29 cellular contexts compared by ENCODE assay signal in genomic region chr6:147972436-147972835, GRCh38.
"Had no signal": no experiment of that assay in that cellular context is flagged by ENCODE, and none has a peak within 500 bp of the region (broad histone marks: within the 10 kb centered on the region; RNA-seq: fewer than 3 reads in every experiment).

No MANE protein-coding gene starts in this region.

- DNase-seq: activated CD4-positive, alpha-beta T cell treated with anti-CD3 and anti-CD28 coated beads, Interleukin-2, amount 10 ng/mL, durations not matched to agents 24 days and 14 days; activated CD4-positive, alpha-beta T cell treated with anti-CD3 and anti-CD28 coated beads, Interleukin-2, amount 50 U/mL, for 4 hours; activated CD8-positive, alpha-beta T cell treated with anti-CD3 and anti-CD28 coated beads for 36 hours; activated effector memory CD4-positive, alpha-beta T cell treated with anti-CD3 and anti-CD28 coated beads, Interleukin-2, amount 50 U/mL, for 16 hours; activated naive CD4-positive, alpha-beta T cell; activated naive CD4-positive, alpha-beta T cell treated with anti-CD3 and anti-CD28 coated beads, Interleukin-2, amount 50 U/mL, for 16 hours; activated naive CD8-positive, alpha-beta T cell treated with anti-CD3 and anti-CD28 coated beads for 36 hours; activated T-cell treated with anti-CD3 and anti-CD28 coated beads, Interleukin-2, amount 50 U/mL, for 1 hour; activated T-cell treated with anti-CD3 and anti-CD28 coated beads, Interleukin-2, amount 50 U/mL, for 72 hours; amniotic stem cell; aorta; brain microvascular endothelial cell; NCI-H1092 treated with DMSO at 0.1 percent for 48 hours; NCI-H1417; NCI-H146; NCI-H187; NCI-H2029 treated with DMSO at 0.1 percent for 48 hours; NCI-H2107; NCI-H226; NCI-H524 treated with DMSO at 0.1 percent for 48 hours; SHP77 treated with DMSO at 0.1 percent for 48 hours; SK-N-SH had no signal

- H3K4me3 ChIP-seq: cardiac muscle cell, SJSA1 had no signal

- H3K9me3 Mint-ChIP-seq: activated CD4-positive, alpha-beta T cell treated with anti-CD3 and anti-CD28 coated beads, Interleukin-2, amount 10 ng/mL, durations not matched to agents 24 days and 14 days; activated CD8-positive, alpha-beta T cell treated with anti-CD3 and anti-CD28 coated beads for 36 hours; activated naive CD8-positive, alpha-beta T cell treated with anti-CD3 and anti-CD28 coated beads for 36 hours; activated T-cell treated with anti-CD3 and anti-CD28 coated beads, Interleukin-2, amount 50 U/mL, for 72 hours; activated T-helper 17 cell treated with anti-CD3 and anti-CD28 coated beads, Interleukin-2, amount 50 U/mL, for 72 hours; T-helper 1 cell treated with Interleukin-12 subunit alpha and Interleukin-12 subunit beta and Interleukin-4 antibody, amounts not matched to agents 30 μg/mL and 1 μg/mL, for 36 hours; T-helper 2 cell treated with Interferon-gamma antibody and Interleukin-4, amounts not matched to agents 5 μg/mL and 100 μg/mL, for 36 hours had no signal

- H3K27ac ChIP-seq: brain microvascular endothelial cell, cardiac muscle cell, KMS-11, SJSA1 had no signal

- H3K27ac Mint-ChIP-seq: activated CD4-positive, alpha-beta T cell treated with anti-CD3 and anti-CD28 coated beads, Interleukin-2, amount 10 ng/mL, durations not matched to agents 24 days and 14 days; activated CD8-positive, alpha-beta T cell treated with anti-CD3 and anti-CD28 coated beads for 36 hours; activated naive CD8-positive, alpha-beta T cell treated with anti-CD3 and anti-CD28 coated beads for 36 hours; activated T-cell treated with anti-CD3 and anti-CD28 coated beads, Interleukin-2, amount 50 U/mL, for 72 hours; activated T-helper 17 cell treated with anti-CD3 and anti-CD28 coated beads, Interleukin-2, amount 50 U/mL, for 72 hours; T-helper 1 cell treated with Interleukin-12 subunit alpha and Interleukin-12 subunit beta and Interleukin-4 antibody, amounts not matched to agents 30 μg/mL and 1 μg/mL, for 36 hours; T-helper 2 cell treated with Interferon-gamma antibody and Interleukin-4, amounts not matched to agents 5 μg/mL and 100 μg/mL, for 36 hours had no signal

- H3K9me3 ChIP-seq: SJSA1, SK-N-SH had no signal

- H3K4me3 Mint-ChIP-seq: activated CD4-positive, alpha-beta T cell treated with anti-CD3 and anti-CD28 coated beads, Interleukin-2, amount 10 ng/mL, durations not matched to agents 24 days and 14 days; activated CD8-positive, alpha-beta T cell treated with anti-CD3 and anti-CD28 coated beads for 36 hours; activated naive CD8-positive, alpha-beta T cell treated with anti-CD3 and anti-CD28 coated beads for 36 hours; activated T-cell treated with anti-CD3 and anti-CD28 coated beads, Interleukin-2, amount 50 U/mL, for 72 hours; activated T-helper 17 cell treated with anti-CD3 and anti-CD28 coated beads, Interleukin-2, amount 50 U/mL, for 72 hours; T-helper 1 cell treated with Interleukin-12 subunit alpha and Interleukin-12 subunit beta and Interleukin-4 antibody, amounts not matched to agents 30 μg/mL and 1 μg/mL, for 36 hours; T-helper 2 cell treated with Interferon-gamma antibody and Interleukin-4, amounts not matched to agents 5 μg/mL and 100 μg/mL, for 36 hours had no signal

- H3K36me3 ChIP-seq: brain microvascular endothelial cell, cardiac muscle cell, SJSA1 had no signal

- ATAC-seq: activated CD8-positive, alpha-beta T cell treated with anti-CD3 and anti-CD28 coated beads for 36 hours; activated T-cell treated with anti-CD3 and anti-CD28 coated beads, Interleukin-2, amount 50 U/mL, for 72 hours; activated T-helper 17 cell treated with anti-CD3 and anti-CD28 coated beads, Interleukin-2, amount 50 U/mL, for 72 hours; Panc1 had no signal

- H3K27me3 Mint-ChIP-seq: activated CD4-positive, alpha-beta T cell treated with anti-CD3 and anti-CD28 coated beads, Interleukin-2, amount 10 ng/mL, durations not matched to agents 24 days and 14 days; activated CD8-positive, alpha-beta T cell treated with anti-CD3 and anti-CD28 coated beads for 36 hours; activated naive CD8-positive, alpha-beta T cell treated with anti-CD3 and anti-CD28 coated beads for 36 hours; activated T-helper 17 cell treated with anti-CD3 and anti-CD28 coated beads, Interleukin-2, amount 50 U/mL, for 72 hours had no signal

- H3K27me3 ChIP-seq: brain microvascular endothelial cell, cardiac muscle cell, SJSA1 had no signal

- H3K36me3 Mint-ChIP-seq: activated naive CD8-positive, alpha-beta T cell treated with anti-CD3 and anti-CD28 coated beads for 36 hours had no signal

- H3K4me1 Mint-ChIP-seq: activated CD4-positive, alpha-beta T cell treated with anti-CD3 and anti-CD28 coated beads, Interleukin-2, amount 10 ng/mL, durations not matched to agents 24 days and 14 days; activated naive CD8-positive, alpha-beta T cell treated with anti-CD3 and anti-CD28 coated beads for 36 hours; activated T-helper 17 cell treated with anti-CD3 and anti-CD28 coated beads, Interleukin-2, amount 50 U/mL, for 72 hours had no signal
